20 cellular contexts compared by ENCODE assay signal in the genomic region with DNA sequence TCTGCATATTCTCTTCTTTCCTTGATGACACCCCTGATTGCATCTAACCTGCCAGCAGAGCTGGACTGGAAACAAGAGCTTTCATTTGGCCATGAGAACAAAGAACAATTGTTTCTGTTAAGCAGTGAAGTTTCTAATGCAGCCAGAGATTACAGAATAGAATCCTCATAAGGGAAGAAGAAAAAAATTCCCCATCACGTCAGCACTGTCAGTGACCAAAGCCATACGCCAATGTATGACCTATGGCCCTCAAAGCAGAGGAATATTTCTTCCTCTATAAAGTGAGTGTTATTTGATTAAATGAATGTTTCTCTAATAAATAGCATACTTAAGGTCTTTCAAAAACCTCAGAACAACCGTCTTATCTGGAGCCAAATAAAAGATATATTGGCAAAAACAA.
"Had no signal": no experiment of that assay in that cellular context is flagged by ENCODE, and none has a peak within 500 bp of the region (broad histone marks: within the 10 kb centered on the region; RNA-seq: fewer than 3 reads in every experiment).

No MANE protein-coding gene starts in this region.

- H3K4me3 ChIP-seq: tibial artery had no signal

- H3K9me3 Mint-ChIP-seq: activated CD4-positive, alpha-beta T cell treated with anti-CD3 and anti-CD28 coated beads, Interleukin-2, amount 10 ng/mL, durations not matched to agents 24 days and 14 days had no signal

- H3K36me3 ChIP-seq: neutrophil, tibial artery had no signal

- H3K4me1 ChIP-seq: parathyroid adenoma, tibial artery had no signal

- H3K9me3 ChIP-seq: neutrophil had no signal

- ATAC-seq: activated CD8-positive, alpha-beta T cell treated with anti-CD3 and anti-CD28 coated beads for 36 hours; activated naive CD8-positive, alpha-beta T cell treated with anti-CD3 and anti-CD28 coated beads, Interleukin-2, amount 50 U/mL, for 24 hours; activated T-helper 17 cell treated with anti-CD3 and anti-CD28 coated beads, Interleukin-2, amount 50 U/mL, for 72 hours; esophagus mucosa; naive thymus-derived CD8-positive, alpha-beta T cell had no signal

- H3K4me1 Mint-ChIP-seq: activated CD4-positive, alpha-beta T cell treated with anti-CD3 and anti-CD28 coated beads, Interleukin-2, amount 10 ng/mL, durations not matched to agents 24 days and 14 days; activated naive CD8-positive, alpha-beta T cell treated with anti-CD3 and anti-CD28 coated beads, Interleukin-2, amount 50 U/mL, for 24 hours; activated T-helper 17 cell treated with anti-CD3 and anti-CD28 coated beads, Interleukin-2, amount 50 U/mL, for 72 hours; naive thymus-derived CD8-positive, alpha-beta T cell had no signal

- H3K27me3 ChIP-seq: neutrophil, tibial artery had no signal

- H3K27ac ChIP-seq: neutrophil, parathyroid adenoma, tibial artery had no signal

- DNase-seq: activated CD4-positive, alpha-beta T cell treated with anti-CD3 and anti-CD28 coated beads, Interleukin-2, amount 10 ng/mL, durations not matched to agents 24 days and 14 days; activated CD8-positive, alpha-beta T cell treated with anti-CD3 and anti-CD28 coated beads for 36 hours; activated naive CD4-positive, alpha-beta T cell treated with anti-CD3 and anti-CD28 coated beads for 36 hours; activated naive CD8-positive, alpha-beta T cell treated with anti-CD3 and anti-CD28 coated beads, Interleukin-2, amount 50 U/mL, for 24 hours; activated T-cell treated with anti-CD3 and anti-CD28 coated beads, Interleukin-2, amount 50 U/mL, for 1 hour; aorta; cerebellar nuclear complex; effector CD4-positive, alpha-beta T cell; foreskin fibroblast; islet precursor cell; mesendoderm; naive thymus-derived CD8-positive, alpha-beta T cell; stimulated activated CD8-positive, alpha-beta memory T cell treated with anti-CD3 and anti-CD28 coated beads, Interleukin-4, amount 100 ng/mL, for 48 hours; stimulated activated naive CD4-positive, alpha-beta T cell; tibial artery had no signal

- H3K27me3 Mint-ChIP-seq: activated CD4-positive, alpha-beta T cell treated with anti-CD3 and anti-CD28 coated beads, Interleukin-2, amount 10 ng/mL, durations not matched to agents 24 days and 14 days; activated CD8-positive, alpha-beta T cell treated with anti-CD3 and anti-CD28 coated beads for 36 hours; activated naive CD8-positive, alpha-beta T cell treated with anti-CD3 and anti-CD28 coated beads, Interleukin-2, amount 50 U/mL, for 24 hours; activated T-helper 17 cell treated with anti-CD3 and anti-CD28 coated beads, Interleukin-2, amount 50 U/mL, for 72 hours; naive thymus-derived CD8-positive, alpha-beta T cell had no signal

- H3K4me3 Mint-ChIP-seq: activated CD4-positive, alpha-beta T cell treated with anti-CD3 and anti-CD28 coated beads, Interleukin-2, amount 10 ng/mL, durations not matched to agents 24 days and 14 days; activated CD8-positive, alpha-beta T cell treated with anti-CD3 and anti-CD28 coated beads for 36 hours; activated naive CD4-positive, alpha-beta T cell treated with anti-CD3 and anti-CD28 coated beads for 36 hours; activated naive CD8-positive, alpha-beta T cell treated with anti-CD3 and anti-CD28 coated beads, Interleukin-2, amount 50 U/mL, for 24 hours; activated T-helper 17 cell treated with anti-CD3 and anti-CD28 coated beads, Interleukin-2, amount 50 U/mL, for 72 hours; naive thymus-derived CD8-positive, alpha-beta T cell; T-helper 1 cell treated with Interleukin-12 subunit alpha and Interleukin-12 subunit beta and Interleukin-4 antibody, amounts not matched to agents 30 μg/mL and 1 μg/mL, for 36 hours had no signal

- H3K27ac Mint-ChIP-seq: activated CD4-positive, alpha-beta T cell treated with anti-CD3 and anti-CD28 coated beads, Interleukin-2, amount 10 ng/mL, durations not matched to agents 24 days and 14 days; activated CD8-positive, alpha-beta T cell treated with anti-CD3 and anti-CD28 coated beads for 36 hours; activated naive CD4-positive, alpha-beta T cell treated with anti-CD3 and anti-CD28 coated beads for 36 hours; activated naive CD8-positive, alpha-beta T cell treated with anti-CD3 and anti-CD28 coated beads, Interleukin-2, amount 50 U/mL, for 24 hours; activated T-helper 17 cell treated with anti-CD3 and anti-CD28 coated beads, Interleukin-2, amount 50 U/mL, for 72 hours; naive thymus-derived CD8-positive, alpha-beta T cell; T-helper 1 cell treated with Interleukin-12 subunit alpha and Interleukin-12 subunit beta and Interleukin-4 antibody, amounts not matched to agents 30 μg/mL and 1 μg/mL, for 36 hours had no signal
